In genomic region chrX:151713859-151714258, GRCh38 we compare ENCODE assay signal across 8 cellular contexts. TPM values are rescaled to one million over a fixed set of nuclear protein-coding genes. Genes with fewer than 3 reads are reported as not detected.
A peak's percentile ranks its signal among the peaks of the same experiment; 100 is the strongest.
DNase-seq lines count a peak whose midpoint lies in the region; ATAC-seq and TF ChIP-seq lines count a peak whose summit lies in the region.

No MANE protein-coding gene starts in this region.

- DNase-seq in activated T-cell treated with anti-CD3 and anti-CD28 coated beads for 48 hours (ENCODE audit: low read depth): peak; percentile 4
- no peak for DNase-seq in activated T-cell treated with anti-CD3 and anti-CD28 coated beads, Interleukin-2, amount 50 U/mL, for 4 hours
- DNase-seq in HK-2 (ENCODE audit: unreplicated experiment): peak; percentile 13
- peak in 2 of 7 donors; percentile 17 to 18 for DNase-seq in adrenal gland
- DNase-seq in mucosa of descending colon: no peak
- DNase-seq in ureter (ENCODE audit: low spot score): no peak
- no peak for DNase-seq in DMS79 treated with DMSO at 0.1 percent for 48 hours (lab: John Stamatoyannopoulos, UW)

- TF ChIP-seq CTCF in adrenal gland (IDR thresholded peaks at IDR 0.05) (peak in 5 of 6 experiments; percentile 13 to 39 (median 24)), mucosa of descending colon (IDR thresholded peaks at IDR 0.05) (no peak)

- H3K27ac ChIP-seq in adrenal gland: no peak overlapping the region

- H3K36me3 ChIP-seq in adrenal gland (replicated peaks in 1 of 2) (no peaks in the 10 kb centered on the region), mucosa of descending colon (ENCODE audit: low read depth) (no peaks in the 10 kb centered on the region)

- H3K4me1 Mint-ChIP-seq in activated T-cell treated with anti-CD3 and anti-CD28 coated beads, Interleukin-2, amount 50 U/mL, for 4 hours (ENCODE audit: low read depth): no peaks in the 10 kb centered on the region

- H3K9me3 ChIP-seq in adrenal gland (replicated peaks in 1 of 3) (no peaks in the 10 kb centered on the region), mucosa of descending colon (no peaks in the 10 kb centered on the region)

- no peak for ATAC-seq in activated T-cell treated with anti-CD3 and anti-CD28 coated beads, Interleukin-2, amount 50 U/mL, for 4 hours
- ATAC-seq in mucosa of descending colon (peak; percentile 30), GM21723 (IDR thresholded peaks at IDR 0.05; ENCODE audit: unreplicated experiment) (no peak)

- intact Hi-C loops in adrenal gland (cut with DNase I) (no loop called here), mucosa of descending colon (cut with DNase I, micrococcal nuclease) (no loop called here)

- H3K4me1 ChIP-seq in adrenal gland (replicated peaks in 1 of 2) (no peaks in the 10 kb centered on the region), mucosa of descending colon (ENCODE audit: low read depth) (no peaks in the 10 kb centered on the region)

- H3K4me3 ChIP-seq in adrenal gland: no peak overlapping the region
- no peak overlapping the region for H3K4me3 ChIP-seq in mucosa of descending colon

- 45 to 60% (median 59%) methylated on average over 1 to 4 of the region's 4 CpGs for WGBS in adrenal gland, 4 donors

- TF ChIP-seq POLR2A in adrenal gland (IDR thresholded peaks at IDR 0.05): no peak

- H3K27me3 ChIP-seq in adrenal gland: peaks cover 2% of the 10 kb centered on the region

- H3K9me3 Mint-ChIP-seq in activated T-cell treated with anti-CD3 and anti-CD28 coated beads, Interleukin-2, amount 50 U/mL, for 4 hours: no peaks in the 10 kb centered on the region

- peaks cover 6% of the 10 kb centered on the region for H3K27me3 Mint-ChIP-seq in activated T-cell treated with anti-CD3 and anti-CD28 coated beads, Interleukin-2, amount 50 U/mL, for 4 hours (ENCODE audit: low read depth)

- H3K4me3 Mint-ChIP-seq in activated T-cell treated with anti-CD3 and anti-CD28 coated beads, Interleukin-2, amount 50 U/mL, for 4 hours: no peak overlapping the region

- H3K36me3 Mint-ChIP-seq in activated T-cell treated with anti-CD3 and anti-CD28 coated beads, Interleukin-2, amount 50 U/mL, for 4 hours (ENCODE audit: insufficient read depth): no peaks in the 10 kb centered on the region

RNA-seq across cellular contexts. Expression of gene FATE1, which starts 2.0 kb away (rescaled TPM):
- total RNA-seq in activated T-cell treated with anti-CD3 and anti-CD28 coated beads, Interleukin-2, amount 50 U/mL, for 4 hours: not detected
- total RNA-seq in adrenal gland (1 to 10 TPM in 1 of 8 donors, under 1 TPM in 2, not detected in 5; 0.61 to 1.7 (median 0.61) TPM), mucosa of descending colon (not detected), ureter (not detected)
- under 1 TPM; 0.29 to 0.72 (median 0.40) TPM for polyA plus RNA-seq in adrenal gland

RNA-seq across cellular contexts. Expression of gene PRRG3, which starts 18.6 kb away (rescaled TPM):
- total RNA-seq in activated T-cell treated with anti-CD3 and anti-CD28 coated beads, Interleukin-2, amount 50 U/mL, for 4 hours: not detected
- total RNA-seq in adrenal gland (under 1 TPM in 7 of 8 donors, not detected in 1; under 0.01 to 0.46 (median 0.26) TPM), mucosa of descending colon (1 to 10 TPM in 1 of 3 donors, under 1 TPM in 2; 0.06 to 2.8 (median 0.22) TPM), ureter (0.91 TPM)
- under 1 TPM; 0.07 to 0.84 (median 0.24) TPM for polyA plus RNA-seq in adrenal gland

RNA-seq across cellular contexts. Expression of gene CNGA2, which starts 20.7 kb away (rescaled TPM):
- total RNA-seq in activated T-cell treated with anti-CD3 and anti-CD28 coated beads, Interleukin-2, amount 50 U/mL, for 4 hours: not detected
- total RNA-seq in adrenal gland (not detected), mucosa of descending colon (not detected), ureter (not detected)
- polyA plus RNA-seq in adrenal gland: not detected

Comparison
In these comparisons a context has a peak if more than half of its experiments do, and no peak if none do; other contexts are left out.
1. DNase-seq: peak in activated T-cell treated with anti-CD3 and anti-CD28 coated beads for 48 hours (single experiment) and HK-2 (single experiment); none in activated T-cell treated with anti-CD3 and anti-CD28 coated beads, Interleukin-2, amount 50 U/mL, for 4 hours (single experiment), mucosa of descending colon (0 of 3), ureter (single experiment) and DMS79 treated with DMSO at 0.1 percent for 48 hours (single experiment).